In the genomic region with DNA sequence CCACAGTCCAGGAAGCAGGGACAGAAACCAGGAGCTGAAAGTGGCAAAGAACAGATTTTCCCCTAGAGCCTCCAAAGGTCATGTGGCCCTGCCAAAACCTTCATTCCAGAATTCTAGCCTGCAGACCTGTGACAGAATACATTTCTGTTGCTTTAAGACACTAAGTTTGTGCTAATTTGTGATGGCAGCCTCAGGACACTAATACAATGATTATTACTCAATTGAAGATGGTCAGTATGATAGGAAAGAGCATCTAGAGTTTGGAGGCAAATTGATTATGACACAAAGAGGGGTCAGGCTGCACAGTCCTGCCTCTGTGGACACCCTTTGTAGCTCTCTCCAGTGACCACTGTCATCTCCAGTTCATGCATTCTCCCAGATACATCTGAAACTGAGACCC, we compare ENCODE assay signal across 32 cellular contexts.
A peak's percentile ranks its signal among the peaks of the same experiment; 100 is the strongest.
DNase-seq lines count a peak whose midpoint lies in the region; FAIRE-seq and TF ChIP-seq lines count a peak whose summit lies in the region.
"Had no signal": no experiment of that assay in that cellular context is flagged by ENCODE, and none has a peak within 500 bp of the region (broad histone marks: within the 10 kb centered on the region; RNA-seq: fewer than 3 reads in every experiment).

No MANE protein-coding gene starts in this region.

- no peak overlapping the region for H3K9ac ChIP-seq in neural progenitor cell
- H3K9ac ChIP-seq: BLaER1; BLaER1 treated with 17β-estradiol and CSF1 and Interleukin-3, amounts not matched to agents 10 nM and 100 nM had no signal

- no peaks in the 10 kb centered on the region for H3K27me3 ChIP-seq in neural progenitor cell
- H3K27me3 ChIP-seq: BE2C; BLaER1; BLaER1 treated with 17β-estradiol and CSF1 and Interleukin-3, amounts not matched to agents 10 nM and 100 nM had no signal

- H3K9me3 Mint-ChIP-seq in neural progenitor cell (peaks cover under 1% of the 10 kb centered on the region), progenitor cell of endocrine pancreas (ENCODE audit: low read depth) (no peaks in the 10 kb centered on the region)

- FAIRE-seq in HTR-8/SVneo (lab: Jason Lieb, UNC) = no peak
- FAIRE-seq: A549, D721Med had no signal

- H3K4me1 Mint-ChIP-seq in neural progenitor cell = peaks cover 3% of the 10 kb centered on the region
- peaks cover 3% of the 10 kb centered on the region for H3K4me1 Mint-ChIP-seq in progenitor cell of endocrine pancreas (ENCODE audit: low read depth)
- H3K4me1 Mint-ChIP-seq: B cell; CD14-positive monocyte; CD4-positive, alpha-beta memory T cell; CD4-positive, CD25-positive, alpha-beta regulatory T cell; CD8-positive, alpha-beta memory T cell had no signal

- no peaks in the 10 kb centered on the region for H3F3A ChIP-seq in neural progenitor cell (ENCODE audit: low read depth)

- no peaks in the 10 kb centered on the region for H3K79me2 ChIP-seq in neural progenitor cell (ENCODE audit: low read depth)

- no peak overlapping the region for H3K27ac Mint-ChIP-seq in neural progenitor cell
- peak overlapping the region; percentile 66 for H3K27ac Mint-ChIP-seq in progenitor cell of endocrine pancreas
- H3K27ac Mint-ChIP-seq: B cell; CD14-positive monocyte; CD4-positive, alpha-beta memory T cell; CD4-positive, alpha-beta T cell; CD4-positive, CD25-positive, alpha-beta regulatory T cell; CD8-positive, alpha-beta memory T cell; CD8-positive, alpha-beta T cell had no signal

- no peaks in the 10 kb centered on the region for H4K20me1 ChIP-seq in neural progenitor cell (ENCODE audit: low read depth)
- H4K20me1 ChIP-seq: BLaER1; BLaER1 treated with 17β-estradiol and CSF1 and Interleukin-3, amounts not matched to agents 10 nM and 100 nM had no signal

- no peak overlapping the region for H3K4me2 ChIP-seq in neural progenitor cell
- H3K4me2 ChIP-seq: A549; BLaER1; BLaER1 treated with 17β-estradiol and CSF1 and Interleukin-3, amounts not matched to agents 10 nM and 100 nM had no signal

- no peaks in the 10 kb centered on the region for H3K9me3 ChIP-seq in neural progenitor cell (ENCODE audit: low read depth)
- H3K9me3 ChIP-seq: A549; BE2C; BLaER1; BLaER1 treated with 17β-estradiol and CSF1 and Interleukin-3, amounts not matched to agents 10 nM and 100 nM; Caco-2 had no signal

- no peak overlapping the region for H3K4me3 ChIP-seq in neural progenitor cell
- H3K4me3 ChIP-seq: A549; BLaER1; BLaER1 treated with 17β-estradiol and CSF1 and Interleukin-3, amounts not matched to agents 10 nM and 100 nM had no signal

- H3K4me1 ChIP-seq in neural progenitor cell = no peaks in the 10 kb centered on the region
- H3K4me1 ChIP-seq: A549; BE2C; BLaER1; BLaER1 treated with 17β-estradiol and CSF1 and Interleukin-3, amounts not matched to agents 10 nM and 100 nM; Caco-2 had no signal

- peak overlapping the region; percentile 57 for H2AFZ ChIP-seq in neural progenitor cell (replicated peaks)

- no peak overlapping the region for H3K4me3 Mint-ChIP-seq in neural progenitor cell
- H3K4me3 Mint-ChIP-seq in progenitor cell of endocrine pancreas (ENCODE audit: low read depth) = no peak overlapping the region
- H3K4me3 Mint-ChIP-seq: B cell; CD14-positive monocyte; CD4-positive, alpha-beta memory T cell; CD4-positive, alpha-beta T cell; CD4-positive, CD25-positive, alpha-beta regulatory T cell; CD8-positive, alpha-beta memory T cell; CD8-positive, alpha-beta T cell had no signal

- DNase-seq in neural progenitor cell (ENCODE audit: low spot score) (no peak), progenitor cell of endocrine pancreas (ENCODE audit: low spot score, unreplicated experiment) (no peak), HTR-8/SVneo (ENCODE audit: insufficient read length, low spot score) (no peak), NCI-H2107 (lab: John Stamatoyannopoulos, UW) (no peak)
- DNase-seq: 8988T; ACHN; AML-193; BE2C; C1 segment of cervical spinal cord; Caco-2; Calu3; CD4-positive, alpha-beta memory T cell; CD4-positive, alpha-beta T cell; CD4-positive, CD25-positive, alpha-beta regulatory T cell; CD8-positive, alpha-beta memory T cell; CD8-positive, alpha-beta T cell; COR-L47; DMS 273 treated with DMSO at 0.1 percent for 48 hours; DMS153; DMS53; DMS79; DMS79 treated with DMSO at 0.1 percent for 48 hours; DND-41; EL had no signal

- no peaks in the 10 kb centered on the region for H3K36me3 Mint-ChIP-seq in neural progenitor cell
- H3K36me3 Mint-ChIP-seq in progenitor cell of endocrine pancreas (ENCODE audit: insufficient read depth) = no peaks in the 10 kb centered on the region
- H3K36me3 Mint-ChIP-seq: CD14-positive monocyte; CD4-positive, alpha-beta memory T cell; CD4-positive, CD25-positive, alpha-beta regulatory T cell; CD8-positive, alpha-beta memory T cell; CD8-positive, alpha-beta T cell had no signal

- no peak for TF ChIP-seq CTCF in neural progenitor cell (IDR thresholded peaks at IDR 0.05)
- TF ChIP-seq CTCF in progenitor cell of endocrine pancreas (IDR thresholded peaks at IDR 0.05; ENCODE audit: unreplicated experiment) = no peak

- H3K36me3 ChIP-seq in neural progenitor cell = no peaks in the 10 kb centered on the region
- H3K36me3 ChIP-seq: BE2C; BLaER1; BLaER1 treated with 17β-estradiol and CSF1 and Interleukin-3, amounts not matched to agents 10 nM and 100 nM had no signal

- H3K27ac ChIP-seq in neural progenitor cell = no peak overlapping the region
- H3K27ac ChIP-seq: 22Rv1; A549; BLaER1; BLaER1 treated with 17β-estradiol and CSF1 and Interleukin-3, amounts not matched to agents 10 nM and 100 nM; C4-2B had no signal

- H3K27me3 Mint-ChIP-seq in neural progenitor cell (ENCODE audit: insufficient read depth, low read depth) (no peaks in the 10 kb centered on the region), progenitor cell of endocrine pancreas (no peaks in the 10 kb centered on the region)
- H3K27me3 Mint-ChIP-seq: B cell; CD4-positive, alpha-beta memory T cell; CD4-positive, alpha-beta T cell; CD4-positive, CD25-positive, alpha-beta regulatory T cell; CD8-positive, alpha-beta memory T cell had no signal
